ENCODE assay signal across 1 cellular context in the genomic region with DNA sequence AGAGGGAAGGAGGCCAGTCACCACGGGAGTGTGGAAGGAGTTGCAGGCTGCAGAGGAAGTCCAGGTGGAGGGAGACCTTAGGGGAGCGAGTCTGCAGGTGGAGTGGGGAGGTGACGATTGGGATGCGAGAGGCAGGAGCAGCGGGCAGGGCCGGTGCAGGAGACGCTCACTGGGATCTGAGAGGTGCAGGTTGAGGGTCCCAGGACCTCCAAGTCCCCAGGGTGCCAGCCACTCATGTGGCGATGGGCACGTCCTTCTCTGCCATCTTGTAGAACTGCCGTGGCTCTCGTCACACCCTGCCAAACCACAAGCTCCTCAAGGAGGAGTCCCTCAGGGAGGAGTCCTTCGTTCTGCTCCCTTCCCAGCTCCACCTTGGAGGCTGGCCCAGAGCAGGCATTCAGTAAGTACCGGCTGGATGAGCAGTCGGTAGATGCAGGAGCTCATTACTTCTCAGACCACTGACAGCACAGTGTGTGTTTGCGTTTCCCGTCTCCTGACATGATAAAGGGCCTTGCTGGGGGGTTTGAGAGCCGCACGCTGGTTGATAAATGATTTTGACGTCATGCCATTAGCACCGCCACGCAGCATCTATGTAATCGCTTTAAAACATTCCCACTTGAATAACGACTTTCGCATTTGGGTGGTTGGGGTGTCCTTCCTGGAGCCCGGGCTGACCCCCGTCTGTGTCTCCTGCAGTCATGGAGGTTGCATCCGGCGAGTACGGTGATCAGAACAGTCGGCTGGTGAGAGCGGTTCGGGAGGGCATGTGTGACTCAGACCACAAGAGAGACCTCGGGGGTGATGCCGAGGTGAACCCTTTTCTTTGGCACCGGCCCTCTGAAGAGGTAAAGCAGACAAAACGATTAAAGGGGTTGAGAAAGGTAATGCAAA.
TF ChIP-seq lines count a peak whose summit lies in the region.

No MANE protein-coding gene starts in this region.

TF ChIP-seq in GM12878, 131 proteins besides CTCF, POLR2A, EP300 and RAD21:
- TF ChIP-seq TCF7 (IDR thresholded peaks at IDR 0.05; ENCODE audit: borderline replicate concordance) (no peak), HDGF (IDR thresholded peaks at IDR 0.05) (peak; percentile 83; the same call in 1 of the 2 replicates)
- TF ChIP-seq, protein P1, sequence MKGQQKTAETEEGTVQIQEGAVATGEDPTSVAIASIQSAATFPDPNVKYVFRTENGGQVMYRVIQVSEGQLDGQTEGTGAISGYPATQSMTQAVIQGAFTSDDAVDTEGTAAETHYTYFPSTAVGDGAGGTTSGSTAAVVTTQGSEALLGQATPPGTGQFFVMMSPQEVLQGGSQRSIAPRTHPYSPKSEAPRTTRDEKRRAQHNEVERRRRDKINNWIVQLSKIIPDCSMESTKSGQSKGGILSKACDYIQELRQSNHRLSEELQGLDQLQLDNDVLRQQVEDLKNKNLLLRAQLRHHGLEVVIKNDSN (IDR thresholded peaks at IDR 0.05; ENCODE audit: borderline replicate concordance, extremely low read length, insufficient read depth, low read depth, low read length), result no peak
- TF ChIP-seq, protein P2, sequence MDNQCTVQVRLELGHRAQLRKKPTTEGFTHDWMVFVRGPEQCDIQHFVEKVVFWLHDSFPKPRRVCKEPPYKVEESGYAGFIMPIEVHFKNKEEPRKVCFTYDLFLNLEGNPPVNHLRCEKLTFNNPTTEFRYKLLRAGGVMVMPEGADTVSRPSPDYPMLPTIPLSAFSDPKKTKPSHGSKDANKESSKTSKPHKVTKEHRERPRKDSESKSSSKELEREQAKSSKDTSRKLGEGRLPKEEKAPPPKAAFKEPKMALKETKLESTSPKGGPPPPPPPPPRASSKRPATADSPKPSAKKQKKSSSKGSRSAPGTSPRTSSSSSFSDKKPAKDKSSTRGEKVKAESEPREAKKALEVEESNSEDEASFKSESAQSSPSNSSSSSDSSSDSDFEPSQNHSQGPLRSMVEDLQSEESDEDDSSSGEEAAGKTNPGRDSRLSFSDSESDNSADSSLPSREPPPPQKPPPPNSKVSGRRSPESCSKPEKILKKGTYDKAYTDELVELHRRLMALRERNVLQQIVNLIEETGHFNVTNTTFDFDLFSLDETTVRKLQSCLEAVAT (IDR thresholded peaks at IDR 0.05), result peak; percentile 20; the same call in 1 of the 2 replicates
